Comparison of ENCODE assay signal across 21 cellular contexts in the genomic region with DNA sequence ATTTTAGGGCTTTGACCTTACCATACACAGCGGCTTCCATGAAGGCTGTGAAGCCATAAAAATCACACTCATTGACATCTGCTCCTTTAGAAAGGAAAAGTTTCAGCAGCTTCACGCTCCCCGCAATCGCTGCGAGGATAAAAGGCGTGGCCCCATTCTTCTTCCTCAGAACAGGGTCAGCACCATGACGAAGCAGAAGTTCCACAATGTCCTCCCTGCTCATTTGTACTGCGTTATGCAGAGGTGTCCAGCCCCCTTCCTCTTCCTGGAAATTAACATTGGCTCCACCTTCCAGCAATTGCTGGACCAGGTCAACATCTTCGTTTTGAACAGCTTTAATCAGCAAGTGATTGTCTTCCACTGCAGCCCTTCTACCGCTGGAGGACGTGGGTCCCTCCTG. TPM values are rescaled to one million over a fixed set of nuclear protein-coding genes. Genes with fewer than 3 reads are reported as not detected.
DNase-seq lines count a peak whose midpoint lies in the region; ATAC-seq and TF ChIP-seq lines count a peak whose summit lies in the region.
"Had no signal": no experiment of that assay in that cellular context is flagged by ENCODE, and none has a peak within 500 bp of the region (broad histone marks: within the 10 kb centered on the region; RNA-seq: fewer than 3 reads in every experiment).

No MANE protein-coding gene starts in this region.

- H3K9me3 Mint-ChIP-seq in CD4-positive, alpha-beta memory T cell, result peaks cover 0 to 4% (median 0%) of the 10 kb centered on the region in 8 donors
- H3K9me3 Mint-ChIP-seq in activated T-helper 17 cell treated with anti-CD3 and anti-CD28 coated beads, Interleukin-2, amount 50 U/mL, for 72 hours, result no peaks in the 10 kb centered on the region
- H3K9me3 Mint-ChIP-seq in natural killer cell, result no peaks in the 10 kb centered on the region
- no peaks in the 10 kb centered on the region for H3K9me3 Mint-ChIP-seq in stimulated activated memory B cell treated with anti-CD40 and anti-IgM and Interleukin-4, amounts not matched to agents 10 μg/mL and 1 μg/mL and 100 μg/mL, for 72 hours
- H3K9me3 Mint-ChIP-seq in MCF 10A (ENCODE audit: unreplicated experiment), result no peaks in the 10 kb centered on the region
- H3K9me3 Mint-ChIP-seq: GM23338 had no signal

- H3K4me1 ChIP-seq in CD4-positive, alpha-beta memory T cell (ENCODE audit: insufficient read depth, low read length), result peaks cover 60% of the 10 kb centered on the region
- H3K4me1 ChIP-seq in upper lobe of right lung, result peaks cover 23% of the 10 kb centered on the region

- DNase-seq in CD4-positive, alpha-beta memory T cell, result no peak
- DNase-seq in ecto neural progenitor cell (ENCODE audit: low spot score) (peak; percentile 18), upper lobe of right lung (no peak), natural killer cell (no peak), MCF 10A (ENCODE audit: unreplicated experiment) (no peak)
- DNase-seq: AML-193, Calu3, GF-D8, HCEC 1CT, NCI-H1105, NCI-H2081 treated with DMSO at 0.1 percent for 48 hours, NCI-H2227 treated with DMSO at 0.1 percent for 48 hours, NCI-H524 treated with DMSO at 0.1 percent for 48 hours, PC-3, RPMI8226, SHP77 treated with DMSO at 0.1 percent for 48 hours had no signal

- no peak for TF ChIP-seq CTCF in upper lobe of right lung (IDR thresholded peaks at IDR 0.05)
- no peak for TF ChIP-seq CTCF in natural killer cell (IDR thresholded peaks at IDR 0.05)
- TF ChIP-seq CTCF in MCF 10A (IDR thresholded peaks at IDR 0.05; ENCODE audit: unreplicated experiment), result no peak

- no peak for ATAC-seq in activated T-helper 17 cell treated with anti-CD3 and anti-CD28 coated beads, Interleukin-2, amount 50 U/mL, for 72 hours (replicated peaks)
- peak; percentile 22 for ATAC-seq in upper lobe of right lung
- no peak for ATAC-seq in natural killer cell
- no peak for ATAC-seq in stimulated activated memory B cell treated with anti-CD40 and anti-IgM and Interleukin-4, amounts not matched to agents 10 μg/mL and 1 μg/mL and 100 μg/mL, for 72 hours
- ATAC-seq: GM23338, PC-3, SK-N-SH treated with all-trans-retinoic acid at 6 μM for 48 hours had no signal

- H3K4me3 ChIP-seq in CD4-positive, alpha-beta memory T cell (ENCODE audit: low read length in 2 of 2), result no peak overlapping the region
- no peak overlapping the region for H3K4me3 ChIP-seq in upper lobe of right lung
- H3K4me3 ChIP-seq: GM23338 had no signal

- H3K4me1 Mint-ChIP-seq in CD4-positive, alpha-beta memory T cell, result peaks cover 51 to 79% (median 64%) of the 10 kb centered on the region in 4 donors
- H3K4me1 Mint-ChIP-seq in activated T-helper 17 cell treated with anti-CD3 and anti-CD28 coated beads, Interleukin-2, amount 50 U/mL, for 72 hours, result peaks cover 31% of the 10 kb centered on the region
- H3K4me1 Mint-ChIP-seq in natural killer cell, result peaks cover 64 to 70% of the 10 kb centered on the region in 2 donors
- H3K4me1 Mint-ChIP-seq in stimulated activated memory B cell treated with anti-CD40 and anti-IgM and Interleukin-4, amounts not matched to agents 10 μg/mL and 1 μg/mL and 100 μg/mL, for 72 hours, result peaks cover 54% of the 10 kb centered on the region
- peaks cover 5% of the 10 kb centered on the region for H3K4me1 Mint-ChIP-seq in MCF 10A (ENCODE audit: insufficient read depth, unreplicated experiment)

- POLR2A ChIA-PET in CD4-positive, alpha-beta memory T cell (lab: Charles Lee; ENCODE audit: partially characterized antibody), result no interaction called here
- POLR2A ChIA-PET in MCF 10A (lab: Yijun Ruan, JAX), result interaction anchor here (1.1 kb wide), 1 partner anchor 11 kb away, joined by 7 read pairs; no protein-coding TSS in a partner anchor

- BruUV-seq in MCF 10A (replicated peaks; lab: Mats Ljungman, UMichigan), result no TSS peak

- no peaks in the 10 kb centered on the region for H3K27me3 Mint-ChIP-seq in CD4-positive, alpha-beta memory T cell
- H3K27me3 Mint-ChIP-seq in activated T-helper 17 cell treated with anti-CD3 and anti-CD28 coated beads, Interleukin-2, amount 50 U/mL, for 72 hours, result no peaks in the 10 kb centered on the region
- no peaks in the 10 kb centered on the region for H3K27me3 Mint-ChIP-seq in natural killer cell (ENCODE audit: low read depth in 2 of 2)
- no peaks in the 10 kb centered on the region for H3K27me3 Mint-ChIP-seq in stimulated activated memory B cell treated with anti-CD40 and anti-IgM and Interleukin-4, amounts not matched to agents 10 μg/mL and 1 μg/mL and 100 μg/mL, for 72 hours
- no peaks in the 10 kb centered on the region for H3K27me3 Mint-ChIP-seq in MCF 10A (ENCODE audit: insufficient read depth, unreplicated experiment)

- no peaks in the 10 kb centered on the region for H3K9me3 ChIP-seq in CD4-positive, alpha-beta memory T cell (ENCODE audit: control insufficient read depth in 1 of 2, low read length in 2 of 2)
- no peaks in the 10 kb centered on the region for H3K9me3 ChIP-seq in upper lobe of right lung

- H3K27me3 ChIP-seq in CD4-positive, alpha-beta memory T cell (ENCODE audit: insufficient read depth, low read length), result no peaks in the 10 kb centered on the region
- no peaks in the 10 kb centered on the region for H3K27me3 ChIP-seq in upper lobe of right lung

- CTCF ChIA-PET in CD4-positive, alpha-beta memory T cell (lab: Charles Lee; ENCODE audit: partially characterized antibody), result interaction anchor here (0.8 to 5.4 kb wide), 2 partner anchors 9 to 199 kb away, joined by 3 to 69 read pairs; no protein-coding TSS in a partner anchor
- CTCF ChIA-PET in MCF 10A (lab: Yijun Ruan, JAX), result interaction anchor here (0.6 to 1.9 kb wide), 3 partner anchors 9 to 198 kb away, joined by 3 to 15 read pairs (median 4); no protein-coding TSS in a partner anchor

- peaks cover 52 to 67% of the 10 kb centered on the region in 2 donors for H3K36me3 Mint-ChIP-seq in CD4-positive, alpha-beta memory T cell
- H3K36me3 Mint-ChIP-seq in activated T-helper 17 cell treated with anti-CD3 and anti-CD28 coated beads, Interleukin-2, amount 50 U/mL, for 72 hours (ENCODE audit: low read depth), result peaks cover 31% of the 10 kb centered on the region
- peaks cover 16% of the 10 kb centered on the region for H3K36me3 Mint-ChIP-seq in natural killer cell
- H3K36me3 Mint-ChIP-seq in stimulated activated memory B cell treated with anti-CD40 and anti-IgM and Interleukin-4, amounts not matched to agents 10 μg/mL and 1 μg/mL and 100 μg/mL, for 72 hours, result peaks cover 42% of the 10 kb centered on the region
- peaks cover 22% of the 10 kb centered on the region for H3K36me3 Mint-ChIP-seq in MCF 10A (ENCODE audit: insufficient read depth, unreplicated experiment)

- peak overlapping the region in 5 of 8 donors; percentile 5 to 86 (median 75) for H3K4me3 Mint-ChIP-seq in CD4-positive, alpha-beta memory T cell
- peak overlapping the region; percentile 35 for H3K4me3 Mint-ChIP-seq in activated T-helper 17 cell treated with anti-CD3 and anti-CD28 coated beads, Interleukin-2, amount 50 U/mL, for 72 hours
- H3K4me3 Mint-ChIP-seq in natural killer cell (no peak overlapping the region), MCF 10A (ENCODE audit: unreplicated experiment) (no peak overlapping the region)
- H3K4me3 Mint-ChIP-seq in stimulated activated memory B cell treated with anti-CD40 and anti-IgM and Interleukin-4, amounts not matched to agents 10 μg/mL and 1 μg/mL and 100 μg/mL, for 72 hours, result no peak overlapping the region
- H3K4me3 Mint-ChIP-seq: GM23338 had no signal

- peak overlapping the region in 4 of 7 donors; percentile 7 to 48 (median 34) for H3K27ac Mint-ChIP-seq in CD4-positive, alpha-beta memory T cell
- H3K27ac Mint-ChIP-seq in activated T-helper 17 cell treated with anti-CD3 and anti-CD28 coated beads, Interleukin-2, amount 50 U/mL, for 72 hours, result peak overlapping the region; percentile 8
- no peak overlapping the region for H3K27ac Mint-ChIP-seq in natural killer cell
- no peak overlapping the region for H3K27ac Mint-ChIP-seq in stimulated activated memory B cell treated with anti-CD40 and anti-IgM and Interleukin-4, amounts not matched to agents 10 μg/mL and 1 μg/mL and 100 μg/mL, for 72 hours
- no peak overlapping the region for H3K27ac Mint-ChIP-seq in MCF 10A (ENCODE audit: low read depth, unreplicated experiment)
- H3K27ac Mint-ChIP-seq: GM23338 had no signal

- intact Hi-C loops in CD4-positive, alpha-beta memory T cell (cut with micrococcal nuclease), result no loop called here
- intact Hi-C loops in upper lobe of right lung (cut with DNase I) (no loop called here), natural killer cell (cut with micrococcal nuclease) (no loop called here), MCF 10A (cut with micrococcal nuclease) (no loop called here)

- H3K36me3 ChIP-seq in CD4-positive, alpha-beta memory T cell (ENCODE audit: insufficient read depth, low read length), result peaks cover 9% of the 10 kb centered on the region
- H3K36me3 ChIP-seq in upper lobe of right lung, result peaks cover 14% of the 10 kb centered on the region

- no peak overlapping the region for H3K27ac ChIP-seq in CD4-positive, alpha-beta memory T cell (ENCODE audit: low read depth, low read length)
- H3K27ac ChIP-seq in upper lobe of right lung, result no peak overlapping the region
- H3K27ac ChIP-seq: C4-2B had no signal

RNA-seq across cellular contexts. Expression of gene RNASEL, which starts 2.7 kb away (rescaled TPM):
- 10 to 100 TPM; 33.9 to 35.4 TPM for total RNA-seq in CD4-positive, alpha-beta memory T cell
- polyA plus RNA-seq in CD4-positive, alpha-beta memory T cell, result 10 to 100 TPM in 1 of 2 donors, 1 to 10 TPM in 1; 4.5 to 11.6 TPM
- total RNA-seq in activated T-helper 17 cell treated with anti-CD3 and anti-CD28 coated beads, Interleukin-2, amount 50 U/mL, for 72 hours, result 1 to 10 TPM; 2.7 to 8.4 TPM
- total RNA-seq in upper lobe of right lung (12.8 TPM), natural killer cell (1 to 10 TPM; 3.3 to 5.8 (median 4.8) TPM), MCF 10A (2022) (4.2 and 8.0 TPM in 2 replicates)

RNA-seq across cellular contexts. Expression of gene RGS16, which starts 17.8 kb away (rescaled TPM):
- 1 to 10 TPM; 1.3 to 1.4 TPM for total RNA-seq in CD4-positive, alpha-beta memory T cell
- polyA plus RNA-seq in CD4-positive, alpha-beta memory T cell, result 1 to 10 TPM; 2.8 to 3.7 TPM
- 10 to 100 TPM in 1 of 2 donors, 1 to 10 TPM in 1; 9.7 to 32.1 TPM for total RNA-seq in activated T-helper 17 cell treated with anti-CD3 and anti-CD28 coated beads, Interleukin-2, amount 50 U/mL, for 72 hours
- total RNA-seq in upper lobe of right lung (12.0 TPM), natural killer cell (1 to 10 TPM; 1.3 to 9.6 (median 4.2) TPM), MCF 10A (2022) (11.9 and 13.7 TPM in 2 replicates)

Comparison
In these comparisons a context has a peak if more than half of its experiments do, and no peak if none do; other contexts are left out.
1. H3K27ac Mint-ChIP-seq: peak in CD4-positive, alpha-beta memory T cell (4 of 7) and activated T-helper 17 cell treated with anti-CD3 and anti-CD28 coated beads, Interleukin-2, amount 50 U/mL, for 72 hours (single experiment); none in natural killer cell (0 of 2), stimulated activated memory B cell treated with anti-CD40 and anti-IgM and Interleukin-4, amounts not matched to agents 10 μg/mL and 1 μg/mL and 100 μg/mL, for 72 hours (single experiment) and MCF 10A (single experiment).
2. H3K4me3 Mint-ChIP-seq: peak in CD4-positive, alpha-beta memory T cell (5 of 8) and activated T-helper 17 cell treated with anti-CD3 and anti-CD28 coated beads, Interleukin-2, amount 50 U/mL, for 72 hours (single experiment); none in natural killer cell (single experiment), stimulated activated memory B cell treated with anti-CD40 and anti-IgM and Interleukin-4, amounts not matched to agents 10 μg/mL and 1 μg/mL and 100 μg/mL, for 72 hours (single experiment) and MCF 10A (single experiment).